In genomic region chr22:43855431-43855830, GRCh38 we compare ENCODE assay signal across 26 cellular contexts. TPM values are rescaled to one million over a fixed set of nuclear protein-coding genes. Genes with fewer than 3 reads are reported as not detected.
"Had no signal": no experiment of that assay in that cellular context is flagged by ENCODE, and none has a peak within 500 bp of the region (broad histone marks: within the 10 kb centered on the region; RNA-seq: fewer than 3 reads in every experiment).

No MANE protein-coding gene starts in this region.

- DNase-seq: activated CD4-positive, alpha-beta T cell treated with anti-CD3 and anti-CD28 coated beads for 48 hours; activated CD4-positive, alpha-beta T cell treated with anti-CD3 and anti-CD28 coated beads, Interleukin-2, amount 50 U/mL, for 4 hours; activated CD4-positive, CD25-positive, alpha-beta regulatory T cell treated with anti-CD3 and anti-CD28 coated beads, Interleukin-2, amount 50 U/mL, for 72 hours; activated CD8-positive, alpha-beta memory T cell treated with anti-CD3 and anti-CD28 coated beads, Interleukin-2, amount 50 U/mL, for 48 hours; activated CD8-positive, alpha-beta T cell treated with anti-CD3 and anti-CD28 coated beads, Interleukin-2, amount 10 ng/mL, durations not matched to agents 7 days and 5 days; activated naive CD4-positive, alpha-beta T cell treated with Interleukin-2 at 50 U/mL for 16 hours; activated naive CD8-positive, alpha-beta T cell treated with anti-CD3 and anti-CD28 coated beads, Interleukin-2, amount 50 U/mL, for 24 hours; activated T-cell treated with anti-CD3 and anti-CD28 coated beads, Interleukin-2, amount 50 U/mL, for 1 hour; amniotic stem cell; body of pancreas; MG63; MV-4-11; NCI-H1092 treated with DMSO at 0.1 percent for 48 hours; NCI-H1417 treated with DMSO at 0.1 percent for 48 hours; NCI-H1694; NCI-H2029 treated with DMSO at 0.1 percent for 48 hours; NCI-H345; NCI-H510A; NCI-H526 treated with DMSO at 0.1 percent for 48 hours; NCI-H82; SK-N-SH had no signal

- H3K27me3 ChIP-seq: ascending aorta, body of pancreas, MG63 had no signal

- H3K36me3 ChIP-seq: ascending aorta, MG63 had no signal

- H3K4me1 Mint-ChIP-seq: activated naive CD8-positive, alpha-beta T cell treated with anti-CD3 and anti-CD28 coated beads, Interleukin-2, amount 50 U/mL, for 24 hours had no signal

- H3K4me3 ChIP-seq: ascending aorta, body of pancreas, MG63 had no signal

- H3K27ac ChIP-seq: ascending aorta, body of pancreas had no signal

- ATAC-seq: activated CD8-positive, alpha-beta T cell treated with anti-CD3 and anti-CD28 coated beads, Interleukin-2, amount 10 ng/mL, durations not matched to agents 7 days and 5 days; activated naive CD4-positive, alpha-beta T cell treated with anti-CD3 and anti-CD28 coated beads, Interleukin-2, amount 50 U/mL, for 72 hours; activated naive CD8-positive, alpha-beta T cell treated with anti-CD3 and anti-CD28 coated beads, Interleukin-2, amount 50 U/mL, for 24 hours; body of pancreas had no signal

- H3K27ac Mint-ChIP-seq: activated CD8-positive, alpha-beta T cell treated with anti-CD3 and anti-CD28 coated beads, Interleukin-2, amount 10 ng/mL, durations not matched to agents 7 days and 5 days; activated naive CD4-positive, alpha-beta T cell treated with anti-CD3 and anti-CD28 coated beads, Interleukin-2, amount 50 U/mL, for 72 hours; activated naive CD8-positive, alpha-beta T cell treated with anti-CD3 and anti-CD28 coated beads, Interleukin-2, amount 50 U/mL, for 24 hours; T-helper 1 cell treated with Interleukin-12 subunit alpha and Interleukin-12 subunit beta and Interleukin-4 antibody, amounts not matched to agents 30 μg/mL and 1 μg/mL, for 36 hours had no signal

- H3K4me1 ChIP-seq: ascending aorta, body of pancreas had no signal

- H3K9me3 Mint-ChIP-seq: activated naive CD8-positive, alpha-beta T cell treated with anti-CD3 and anti-CD28 coated beads, Interleukin-2, amount 50 U/mL, for 24 hours had no signal

- H3K4me3 Mint-ChIP-seq: activated CD8-positive, alpha-beta T cell treated with anti-CD3 and anti-CD28 coated beads, Interleukin-2, amount 10 ng/mL, durations not matched to agents 7 days and 5 days; activated naive CD8-positive, alpha-beta T cell treated with anti-CD3 and anti-CD28 coated beads, Interleukin-2, amount 50 U/mL, for 24 hours; T-helper 1 cell treated with Interleukin-12 subunit alpha and Interleukin-12 subunit beta and Interleukin-4 antibody, amounts not matched to agents 30 μg/mL and 1 μg/mL, for 36 hours had no signal

- H3K4me2 ChIP-seq: SK-N-SH had no signal

- H3K9me3 ChIP-seq: body of pancreas, MG63, SK-N-SH had no signal

RNA-seq across cellular contexts. Expression of gene SULT4A1, which starts 6.9 kb away (rescaled TPM):
- total RNA-seq: activated CD8-positive, alpha-beta T cell treated with anti-CD3 and anti-CD28 coated beads, Interleukin-2, amount 10 ng/mL, durations not matched to agents 7 days and 5 days; ascending aorta; OCI-LY7; RPMI7951 had no signal

RNA-seq across cellular contexts. Expression of gene PNPLA5, which starts 36.4 kb away (rescaled TPM):
- total RNA-seq: activated CD8-positive, alpha-beta T cell treated with anti-CD3 and anti-CD28 coated beads, Interleukin-2, amount 10 ng/mL, durations not matched to agents 7 days and 5 days; activated naive CD4-positive, alpha-beta T cell treated with anti-CD3 and anti-CD28 coated beads, Interleukin-2, amount 50 U/mL, for 72 hours; ascending aorta; body of pancreas; RPMI7951 had no signal
- polyA plus RNA-seq: SK-N-SH had no signal
